26 cellular contexts compared by ENCODE assay signal in the genomic region with DNA sequence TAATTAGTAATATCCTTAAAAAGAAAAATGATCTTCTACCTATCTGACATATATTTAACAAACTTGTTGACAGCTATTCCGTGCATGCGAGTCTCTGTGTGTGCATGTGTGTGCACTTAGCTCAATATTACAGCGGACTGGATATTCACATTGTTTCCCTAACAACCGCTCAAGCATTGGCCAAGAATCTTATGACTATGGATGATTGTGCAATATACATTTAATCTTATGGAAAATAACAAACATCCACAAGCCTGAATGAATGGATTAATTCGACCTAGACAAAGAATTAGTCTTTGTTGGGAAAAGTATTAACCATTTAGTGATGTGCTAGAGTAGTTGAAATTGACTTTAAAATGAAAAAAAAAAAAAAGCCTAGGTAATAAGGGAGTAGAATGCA.
"Had no signal": no experiment of that assay in that cellular context is flagged by ENCODE, and none has a peak within 500 bp of the region (broad histone marks: within the 10 kb centered on the region; RNA-seq: fewer than 3 reads in every experiment).

No MANE protein-coding gene starts in this region.

- H3K36me3 Mint-ChIP-seq: mesothelial cell of epicardium; naive thymus-derived CD4-positive, alpha-beta T cell; stimulated activated naive B cell treated with anti-CD40 and anti-IgM and Interleukin-4, amounts not matched to agents 10 μg/mL and 1 μg/mL and 100 μg/mL, for 72 hours had no signal

- DNase-seq: dorsolateral prefrontal cortex; effector CD4-positive, alpha-beta T cell; foreskin keratinocyte; heart left ventricle; kidney; left lung; mesenchymal stem cell; mucosa of descending colon; naive thymus-derived CD4-positive, alpha-beta T cell; nucleus accumbens; right cardiac atrium; spleen; stimulated activated CD4-positive, alpha-beta T cell treated with anti-CD3 and anti-CD28 coated beads, Interleukin-15, amount 100 ng/mL, for 24 hours; stimulated activated CD4-positive, alpha-beta T cell treated with anti-CD3 and anti-CD28 coated beads, Interleukin-2, amount 100 ng/mL, for 48 hours; stimulated activated naive B cell treated with anti-CD40 and anti-IgM and Interleukin-4, amounts not matched to agents 10 μg/mL and 1 μg/mL and 100 μg/mL, for 72 hours; upper lobe of left lung; uterus had no signal

- ATAC-seq: foreskin keratinocyte; gastroesophageal sphincter; heart left ventricle; left lung; mucosa of descending colon; naive thymus-derived CD4-positive, alpha-beta T cell; right cardiac atrium; stimulated activated naive B cell treated with anti-CD40 and anti-IgM and Interleukin-4, amounts not matched to agents 10 μg/mL and 1 μg/mL and 100 μg/mL, for 72 hours had no signal

- H3K9me3 Mint-ChIP-seq: mesothelial cell of epicardium, nephron had no signal

- H3K4me3 ChIP-seq: dorsolateral prefrontal cortex, gastroesophageal sphincter, heart left ventricle, hepatocyte, left lung, mucosa of descending colon, prostate gland, skin epidermis, spleen, thoracic aorta, tibial nerve, upper lobe of left lung, uterus had no signal

- H3K27ac Mint-ChIP-seq: mesothelial cell of epicardium; naive thymus-derived CD4-positive, alpha-beta T cell; nephron; stimulated activated naive B cell treated with anti-CD40 and anti-IgM and Interleukin-4, amounts not matched to agents 10 μg/mL and 1 μg/mL and 100 μg/mL, for 72 hours; stimulated activated naive CD8-positive, alpha-beta T cell treated with anti-CD3 and anti-CD28 coated beads, Interleukin-15, Interleukin-2, amounts not matched to agents 100 ng/mL and 50 ng/mL, for 24 hours had no signal
